ENCODE assay signal across 25 cellular contexts in the genomic region with DNA sequence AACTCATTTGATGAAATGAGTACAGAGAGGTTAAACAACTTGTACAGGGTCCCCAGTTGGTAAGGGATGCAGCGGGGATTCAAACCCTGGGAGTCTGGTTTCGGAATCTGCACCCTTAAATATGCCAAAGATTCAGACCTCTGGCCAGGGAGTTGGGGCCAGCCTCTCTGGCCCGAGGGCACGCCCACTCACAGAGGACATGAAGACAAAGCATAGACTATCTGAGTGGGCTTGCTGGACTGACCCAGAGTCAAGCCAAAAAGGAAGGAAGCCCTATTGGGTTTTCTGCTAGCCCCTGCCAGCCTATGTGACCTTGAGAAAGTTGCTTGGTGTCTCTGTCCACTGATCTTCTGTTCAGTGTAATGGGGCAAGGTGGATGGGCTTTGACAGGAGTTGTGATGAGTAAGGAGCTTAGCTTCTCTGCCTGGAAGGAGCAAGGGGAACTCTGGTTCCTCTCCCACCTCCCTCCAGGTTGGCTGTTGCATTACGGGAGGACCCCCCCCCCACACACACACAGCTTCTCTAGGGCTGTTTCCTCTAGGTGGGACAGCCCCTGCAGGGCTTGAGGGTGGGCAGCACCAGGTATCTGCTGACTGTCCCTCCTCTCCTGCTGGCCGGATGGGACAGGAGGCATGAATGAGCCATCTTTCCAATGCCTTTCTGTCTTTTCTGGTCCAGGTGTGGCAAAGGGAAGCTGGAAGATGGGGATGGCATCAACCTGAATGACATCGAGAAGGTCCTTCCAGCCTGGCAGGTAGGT.
"Had no signal": no experiment of that assay in that cellular context is flagged by ENCODE, and none has a peak within 500 bp of the region (broad histone marks: within the 10 kb centered on the region; RNA-seq: fewer than 3 reads in every experiment).

No MANE protein-coding gene starts in this region.

- H3K4me3 ChIP-seq: left lung, lung, neural progenitor cell, right atrium auricular region, right lobe of liver, skin epidermis, stomach, suprapubic skin, tibial nerve, vagina had no signal

- ATAC-seq: left cardiac atrium; left lung; natural killer cell; stimulated activated naive B cell treated with anti-CD40 and anti-IgM and Interleukin-4, amounts not matched to agents 10 μg/mL and 1 μg/mL and 100 μg/mL, for 72 hours; stimulated activated naive CD8-positive, alpha-beta T cell treated with anti-CD3 and anti-CD28 coated beads, Interleukin-15, Interleukin-2, amounts not matched to agents 100 U/mL and 50 U/mL, for 24 hours had no signal

- DNase-seq: hippocampal formation; kidney glomerular epithelial cell; left cardiac atrium; left lung; mesendoderm; natural killer cell; nephron progenitor cell; stimulated activated CD4-positive, alpha-beta T cell treated with anti-CD3 and anti-CD28 coated beads, Interleukin-12 subunit alpha, Interleukin-12 subunit beta, amount 100 ng/mL, for 4 hours; stimulated activated CD4-positive, alpha-beta T cell treated with anti-CD3 and anti-CD28 coated beads, Interleukin-15, amount 100 ng/mL, for 24 hours; stimulated activated CD4-positive, alpha-beta T cell treated with anti-CD3 and anti-CD28 coated beads, Interleukin-2, amount 100 ng/mL, for 24 hours; stimulated activated CD4-positive, alpha-beta T cell treated with anti-CD3 and anti-CD28 coated beads, Interleukin-4, amount 100 ng/mL, for 1 hour; stimulated activated naive B cell treated with anti-CD40 and anti-IgM and Interleukin-4, amounts not matched to agents 10 μg/mL and 1 μg/mL and 100 μg/mL, for 72 hours; stimulated activated naive CD8-positive, alpha-beta T cell treated with anti-CD3 and anti-CD28 coated beads, Interleukin-15, Interleukin-2, amounts not matched to agents 100 U/mL and 50 U/mL, for 24 hours; stomach had no signal

- H3K27ac Mint-ChIP-seq: natural killer cell, nephron progenitor cell, neural progenitor cell, progenitor cell of endocrine pancreas, type B pancreatic cell had no signal

- H3K27me3 Mint-ChIP-seq: progenitor cell of endocrine pancreas; stimulated activated naive B cell treated with anti-CD40 and anti-IgM and Interleukin-4, amounts not matched to agents 10 μg/mL and 1 μg/mL and 100 μg/mL, for 72 hours; type B pancreatic cell had no signal

- H3K27ac ChIP-seq: left lung, neural progenitor cell, parathyroid adenoma, right atrium auricular region, skin epidermis, stomach, suprapubic skin, tibial nerve, vagina had no signal

- H3K4me1 ChIP-seq: neural progenitor cell, parathyroid adenoma had no signal

- H3K4me3 Mint-ChIP-seq: natural killer cell; nephron progenitor cell; neural progenitor cell; stimulated activated naive B cell treated with anti-CD40 and anti-IgM and Interleukin-4, amounts not matched to agents 10 μg/mL and 1 μg/mL and 100 μg/mL, for 72 hours; type B pancreatic cell had no signal

- H3K9me3 ChIP-seq: right lobe of liver, suprapubic skin, vagina had no signal

- H3K36me3 ChIP-seq: neural progenitor cell had no signal

- H3K27me3 ChIP-seq: left lung, neural progenitor cell, right atrium auricular region, right lobe of liver, stomach, suprapubic skin, tibial nerve, vagina had no signal

- H3K4me1 Mint-ChIP-seq: natural killer cell, nephron progenitor cell had no signal
